Comparison of ENCODE assay signal across 24 cellular contexts in genomic region chr6:43740321-43740960, GRCh38. TPM values are rescaled to one million over a fixed set of nuclear protein-coding genes. Genes with fewer than 3 reads are reported as not detected.
DNase-seq lines count a peak whose midpoint lies in the region; FAIRE-seq and TF ChIP-seq lines count a peak whose summit lies in the region.
"Had no signal": no experiment of that assay in that cellular context is flagged by ENCODE, and none has a peak within 500 bp of the region (broad histone marks: within the 10 kb centered on the region; RNA-seq: fewer than 3 reads in every experiment).

No MANE protein-coding gene starts in this region.

- H2AFZ ChIP-seq in H1 (ENCODE audit: low read length) = no peak overlapping the region
- H2AFZ ChIP-seq in neuronal stem cell (ENCODE audit: low read length) = peak overlapping the region; percentile 23

- no peaks in the 10 kb centered on the region for H3K36me3 ChIP-seq in H1 (ENCODE audit: control insufficient read depth in 2 of 4, insufficient read depth in 4 of 4, low read length in 3 of 4)
- no peaks in the 10 kb centered on the region for H3K36me3 ChIP-seq in neuronal stem cell (replicated peaks in 1 of 2; ENCODE audit: control insufficient read depth in 2 of 2, insufficient read depth in 2 of 2, low read length in 2 of 2)
- no peaks in the 10 kb centered on the region for H3K36me3 ChIP-seq in ovary
- H3K36me3 ChIP-seq in Caco-2 (ENCODE audit: control insufficient read depth, insufficient read depth, low read length) = no peaks in the 10 kb centered on the region
- H3K36me3 ChIP-seq: BE2C, heart right ventricle, right lobe of liver had no signal

- intact Hi-C loops in ovary (cut with DNase I) (no loop called here), Caco-2 (cut with micrococcal nuclease; ENCODE audit: unreplicated experiment) (no loop called here)

- H3K18ac ChIP-seq in H1 (ENCODE audit: extremely low read depth, low read length) (no peak overlapping the region), neuronal stem cell (ENCODE audit: low read length) (peak overlapping the region; percentile 91)

- H2BK5ac ChIP-seq in H1 (ENCODE audit: low read depth, low read length) (peak overlapping the region; percentile 35; the same call in 1 of the 2 replicates), neuronal stem cell (ENCODE audit: low read length) (peak overlapping the region; percentile 2)

- no peaks in the 10 kb centered on the region for H3K9me3 ChIP-seq in H1 (ENCODE audit: insufficient read depth in 2 of 2, low read depth in 1 of 2, low read length in 1 of 2)
- no peaks in the 10 kb centered on the region for H3K9me3 ChIP-seq in neuronal stem cell (replicated peaks in 1 of 2; ENCODE audit: control insufficient read depth in 2 of 2, insufficient read depth in 1 of 2, low read depth in 1 of 2, low read length in 2 of 2)
- no peaks in the 10 kb centered on the region for H3K9me3 ChIP-seq in ovary
- no peaks in the 10 kb centered on the region for H3K9me3 ChIP-seq in Caco-2
- H3K9me3 ChIP-seq: BE2C, heart right ventricle, right lobe of liver had no signal

- DNase-seq in NCI-H82 treated with DMSO at 0.1 percent for 48 hours (lab: John Stamatoyannopoulos, UW; ENCODE audit: unreplicated experiment) (peak; percentile 75), H1 (ENCODE audit: low read depth in 1 of 2, low spot score in 2 of 2) (peak in 1 of 2 experiments; percentile 45), neuronal stem cell (ENCODE audit: low spot score) (peak; percentile 43), GM12891 (ENCODE audit: insufficient read length, low spot score) (no peak), ovary (no peak), Caco-2 (no peak)
- no peak for DNase-seq in stimulated activated naive CD4-positive, alpha-beta T cell (lab: John Stamatoyannopoulos, UW)
- DNase-seq: activated CD4-positive, alpha-beta T cell treated with anti-CD3 and anti-CD28 coated beads, Interleukin-2, amount 50 U/mL, for 1 hour; activated naive CD8-positive, alpha-beta T cell treated with anti-CD3 and anti-CD28 coated beads for 36 hours; effector CD4-positive, alpha-beta T cell; GF-D8; GOT3; heart right ventricle; left cardiac atrium; NCI-H1048; NCI-H1694 treated with DMSO at 0.1 percent for 48 hours; NCI-H2171 treated with DMSO at 0.1 percent for 48 hours; NCI-H524 had no signal

- peaks cover 7% of the 10 kb centered on the region; the same call in 1 of the 2 replicates for H3K23me2 ChIP-seq in H1 (ENCODE audit: low read depth, low read length)

- H3K27ac Mint-ChIP-seq in Caco-2 (ENCODE audit: unreplicated experiment) = no peak overlapping the region
- H3K27ac Mint-ChIP-seq: activated naive CD8-positive, alpha-beta T cell treated with anti-CD3 and anti-CD28 coated beads for 36 hours; activated T-helper 17 cell treated with anti-CD3 and anti-CD28 coated beads, Interleukin-2, amount 50 U/mL, for 72 hours; memory B cell had no signal

- H3K36me3 Mint-ChIP-seq in Caco-2 (ENCODE audit: insufficient read depth, unreplicated experiment) = no peaks in the 10 kb centered on the region
- H3K36me3 Mint-ChIP-seq: activated naive CD8-positive, alpha-beta T cell treated with anti-CD3 and anti-CD28 coated beads for 36 hours; memory B cell had no signal

- H3K4me3 Mint-ChIP-seq in Caco-2 (ENCODE audit: unreplicated experiment) = no peak overlapping the region
- H3K4me3 Mint-ChIP-seq: activated naive CD8-positive, alpha-beta T cell treated with anti-CD3 and anti-CD28 coated beads for 36 hours; activated T-helper 17 cell treated with anti-CD3 and anti-CD28 coated beads, Interleukin-2, amount 50 U/mL, for 72 hours; memory B cell had no signal

- TF ChIP-seq RAD21 in H1 (IDR thresholded peaks at IDR 0.05 in 1 of 2, conservative IDR thresholded peaks at IDR 0.05 in 1 of 2; ENCODE audit: low read depth in 2 of 2, low read length in 2 of 2) = no peak

- CTCF ChIA-PET in H1 (lab: Charles Lee; ENCODE audit: partially characterized antibody) (interaction anchor here (1.0 to 2.3 kb wide), 11 partner anchors 8 to 74 kb away, joined by 3 to 10 read pairs (median 4); partner anchors contain the start of gene VEGFA), Caco-2 (lab: Charles Lee) (no interaction called here)

- H3K4ac ChIP-seq in H1 (replicated peaks; ENCODE audit: insufficient read length, low read depth, low read length) (no peak overlapping the region), neuronal stem cell (ENCODE audit: low read length) (no peak overlapping the region)

- H3K4me3 ChIP-seq in H1 (ENCODE audit: extremely low read depth in 1 of 4, insufficient read depth in 2 of 4, low read depth in 3 of 4, low read length in 4 of 4) = no peak overlapping the region
- no peak overlapping the region for H3K4me3 ChIP-seq in neuronal stem cell (ENCODE audit: low read length in 2 of 2)
- no peak overlapping the region for H3K4me3 ChIP-seq in ovary
- H3K4me3 ChIP-seq in Caco-2 (ENCODE audit: low read depth, low read length) = no peak overlapping the region
- H3K4me3 ChIP-seq: heart right ventricle, right lobe of liver, SK-N-MC had no signal

- H4K91ac ChIP-seq in H1 (replicated peaks; ENCODE audit: insufficient read length, low read length) (no peak overlapping the region), neuronal stem cell (ENCODE audit: low read depth, low read length, poor library complexity) (no peak overlapping the region)

- peak overlapping the region; percentile 31 for H3K27ac ChIP-seq in C4-2B
- no peak overlapping the region for H3K27ac ChIP-seq in H1 (ENCODE audit: low read depth, low read length)
- H3K27ac ChIP-seq in neuronal stem cell (replicated peaks; ENCODE audit: low read length) = peak overlapping the region; percentile 40
- no peak overlapping the region for H3K27ac ChIP-seq in ovary
- H3K27ac ChIP-seq: heart right ventricle, right lobe of liver, SK-N-MC had no signal

- no peaks in the 10 kb centered on the region for H3K9me3 Mint-ChIP-seq in Caco-2 (ENCODE audit: unreplicated experiment)
- H3K9me3 Mint-ChIP-seq: activated naive CD8-positive, alpha-beta T cell treated with anti-CD3 and anti-CD28 coated beads for 36 hours; activated T-helper 17 cell treated with anti-CD3 and anti-CD28 coated beads, Interleukin-2, amount 50 U/mL, for 72 hours; memory B cell had no signal

- no peaks in the 10 kb centered on the region for H3K27me3 ChIP-seq in H1 (replicated peaks in 1 of 4; ENCODE audit: control insufficient read depth in 3 of 4, extremely low read depth in 1 of 4, insufficient read depth in 3 of 4, low read length in 3 of 4)
- peaks cover 0 to 44% (median 0%) of the 10 kb centered on the region in 3 experiments for H3K27me3 ChIP-seq in neuronal stem cell (ENCODE audit: control insufficient read depth in 3 of 3, insufficient read depth in 3 of 3, low read depth in 1 of 3, low read length in 3 of 3)
- no peaks in the 10 kb centered on the region for H3K27me3 ChIP-seq in ovary
- no peaks in the 10 kb centered on the region for H3K27me3 ChIP-seq in Caco-2 (replicated peaks; ENCODE audit: control insufficient read depth, insufficient read depth, low read length)
- H3K27me3 ChIP-seq: BE2C, heart right ventricle, right lobe of liver had no signal

- peaks cover 12% of the 10 kb centered on the region for H3K4me1 Mint-ChIP-seq in Caco-2 (ENCODE audit: low read depth, unreplicated experiment)

- 70% methylated on average over 6 of the region's 6 CpGs; no CpG with 5 or more reads in 1 of the 2 experiments for WGBS in H1 (ENCODE audit: extremely low coverage in 1 of 2, insufficient coverage in 1 of 2, insufficient read length in 1 of 2, insufficient replicate concordance in 2 of 2, low coverage in 1 of 2, low lambda C conversion rate in 2 of 2, missing lambda C conversion rate in 1 of 2), 2 experiments
- no CpG with 5 or more reads among the region's 6 CpGs for WGBS in neuronal stem cell (ENCODE audit: extremely low coverage in 2 of 2, insufficient read length in 2 of 2, insufficient replicate concordance in 1 of 2), 2 donors
- WGBS in ovary, 3 donors = 74 to 77% (median 74%) methylated on average over 6 of the region's 6 CpGs

- H3K79me2 ChIP-seq in H1 (ENCODE audit: control insufficient read depth in 1 of 2, insufficient read depth in 2 of 2, low read length in 2 of 2) = no peaks in the 10 kb centered on the region

- H3K9ac ChIP-seq in H1 (replicated peaks in 1 of 4; ENCODE audit: extremely low read depth in 1 of 4, low read depth in 3 of 4, low read length in 3 of 4) = no peak overlapping the region
- H3K9ac ChIP-seq in neuronal stem cell (ENCODE audit: low read depth, low read length, poor library complexity) = no peak overlapping the region

- H2AK5ac ChIP-seq in H1 (ENCODE audit: low read depth, low read length) (no peak overlapping the region), neuronal stem cell (ENCODE audit: low read depth, low read length) (peak overlapping the region; percentile 77)

- H3K14ac ChIP-seq in H1 (ENCODE audit: insufficient read length) (no peak overlapping the region), neuronal stem cell (ENCODE audit: low read length) (no peak overlapping the region)

- H3K79me1 ChIP-seq in H1 (ENCODE audit: low read depth, low read length) (no peaks in the 10 kb centered on the region), neuronal stem cell (ENCODE audit: low read depth, low read length) (no peaks in the 10 kb centered on the region)

- H3K4me2 ChIP-seq in H1 (ENCODE audit: insufficient read depth in 1 of 2, low read depth in 2 of 2, low read length in 2 of 2) (no peak overlapping the region), neuronal stem cell (ENCODE audit: insufficient read depth, low read length, poor library complexity, severe bottlenecking) (no peak overlapping the region)

- FAIRE-seq in H1 (lab: Jason Lieb, UNC) = no peak
- FAIRE-seq in GM12891 (lab: Jason Lieb, UNC) = no peak

- no peak overlapping the region for H3K56ac ChIP-seq in H1 (replicated peaks; ENCODE audit: insufficient read length, low read depth, low read length)

- H2BK12ac ChIP-seq in H1 (ENCODE audit: low read depth, low read length) (no peak overlapping the region), neuronal stem cell (ENCODE audit: low read length) (peak overlapping the region; percentile 27)

- H2BK15ac ChIP-seq in H1 (ENCODE audit: low read length) = 0 out of 2 replicates have a peak overlapping the region, but pooled peaks have one; percentile 5
- no peak overlapping the region for H2BK15ac ChIP-seq in neuronal stem cell (ENCODE audit: low read length)

- POLR2A ChIA-PET in H1 (lab: Charles Lee; ENCODE audit: partially characterized antibody) (interaction anchor here (0.6 to 2.4 kb wide), 4 partner anchors 17 to 321 kb away, joined by 3 to 8 read pairs (median 4); no protein-coding TSS in a partner anchor), Caco-2 (lab: Charles Lee) (no interaction called here)

- TF ChIP-seq CTCF in C4-2B (conservative IDR thresholded peaks at IDR 0.05) = no peak
- no peak for TF ChIP-seq CTCF in H1 (IDR thresholded peaks at IDR 0.05; ENCODE audit: control extremely low read depth in 1 of 3, insufficient read depth in 1 of 3, low read depth in 1 of 3, low read length in 3 of 3)
- TF ChIP-seq CTCF in ovary (IDR thresholded peaks at IDR 0.05) = no peak
- no peak for TF ChIP-seq CTCF in Caco-2 (IDR thresholded peaks at IDR 0.05; ENCODE audit: insufficient read depth in 1 of 2, low read depth in 1 of 2, low read length in 1 of 2, severe bottlenecking in 1 of 2, unreplicated experiment in 1 of 2)

- TF ChIP-seq POLR2A in H1 (IDR thresholded peaks at IDR 0.05; ENCODE audit: control extremely low read depth in 1 of 2, low read depth in 2 of 2, low read length in 2 of 2) (no peak), GM12891 (IDR thresholded peaks at IDR 0.05; ENCODE audit: low read depth, low read length) (no peak), ovary (IDR thresholded peaks at IDR 0.05) (no peak)

- H3K4me1 ChIP-seq in H1 (replicated peaks in 1 of 4; ENCODE audit: control insufficient read depth in 3 of 4, insufficient read depth in 4 of 4, low read length in 3 of 4) (peaks cover 0 to 20% (median 4%) of the 10 kb centered on the region in 4 experiments; a peak in 4 of 7 replicates), neuronal stem cell (ENCODE audit: control insufficient read depth in 2 of 2, insufficient read depth in 1 of 2, low read depth in 1 of 2, low read length in 2 of 2) (peaks cover 17 to 29% of the 10 kb centered on the region in 2 donors), ovary (ENCODE audit: insufficient read depth) (no peaks in the 10 kb centered on the region), Caco-2 (no peaks in the 10 kb centered on the region)
- H3K4me1 ChIP-seq: right lobe of liver had no signal

- H4K8ac ChIP-seq in H1 (ENCODE audit: extremely low read depth, insufficient read depth, low read length) (no peak overlapping the region; the same call in 1 of the 2 replicates), neuronal stem cell (ENCODE audit: low read depth, low read length) (no peak overlapping the region)

- no TSS peak for BruUV-seq in Caco-2 (replicated peaks; lab: Mats Ljungman, UMichigan)

- H4K5ac ChIP-seq in H1 (ENCODE audit: insufficient read length, low read depth, low read length) = no peak overlapping the region

- peaks cover 0 to 3% of the 10 kb centered on the region in 2 experiments for H4K20me1 ChIP-seq in H1 (replicated peaks in 1 of 2; ENCODE audit: control insufficient read depth in 1 of 2, insufficient read depth in 2 of 2, low read length in 2 of 2)

- no peak overlapping the region for H2BK20ac ChIP-seq in H1 (ENCODE audit: low read length)

- no peaks in the 10 kb centered on the region for H3K27me3 Mint-ChIP-seq in Caco-2 (ENCODE audit: insufficient read depth, unreplicated experiment)
- H3K27me3 Mint-ChIP-seq: activated naive CD8-positive, alpha-beta T cell treated with anti-CD3 and anti-CD28 coated beads for 36 hours had no signal

- H2BK120ac ChIP-seq in H1 (replicated peaks; ENCODE audit: low read depth, low read length) (no peak overlapping the region), neuronal stem cell (ENCODE audit: low read depth, low read length) (no peak overlapping the region)

- H3K23ac ChIP-seq in H1 (ENCODE audit: insufficient read length) (no peak overlapping the region), neuronal stem cell (ENCODE audit: low read depth, low read length, poor library complexity) (no peak overlapping the region)

- TF ChIP-seq EP300 in H1 (IDR thresholded peaks at IDR 0.05; ENCODE audit: borderline replicate concordance in 1 of 2, low read depth in 2 of 2, low read length in 2 of 2) (no peak), ovary (IDR thresholded peaks at IDR 0.05) (no peak)

RNA-seq across cellular contexts. Expression of gene VEGFA, which starts 29.6 kb away (rescaled TPM):
- 40.7 and 42.2 TPM in 2 replicates for total RNA-seq in H1 (2021; fragmentation: NEBNext Ultra II Directional; extraction: Animal tissue kit (Norgen Biotek cat#: 25700))
- polyA plus RNA-seq in H1 (2011; rRNA removed) (58.5 and 78.3 TPM in 2 replicates), ovary (10 to 100 TPM; 20.8 to 44.7 TPM)
- polyA plus RNA-seq in H1 (2011; cell fraction: cytosol; rRNA removed) = 91.7 TPM
- polyA plus RNA-seq in H1 (2011; cell fraction: nucleus; rRNA removed) = 197 TPM
- 39.9 to 45.4 TPM (median 43.0 TPM) in 4 replicates for polyA plus RNA-seq in H1 (2012, experiment 1 of 2)
- 28.1 TPM for polyA plus RNA-seq in H1 (2012, experiment 2 of 2)
- 33.6 TPM for polyA plus RNA-seq in H1 (2013, experiment 1 of 2)
- 37.0 TPM for polyA plus RNA-seq in H1 (2013, experiment 2 of 2)
- polyA minus RNA-seq in H1 (2011; rRNA and poly(A)+ RNA removed) = 167 and 198 TPM in 2 replicates
- polyA minus RNA-seq in H1 (2011; cell fraction: cytosol; rRNA and poly(A)+ RNA removed) = 42.9 TPM
- 91.6 TPM for polyA minus RNA-seq in H1 (2011; cell fraction: nucleus; rRNA and poly(A)+ RNA removed)
- polyA plus RNA-seq in neuronal stem cell (2013, experiment 1 of 2) = 29.0 TPM
- 29.1 TPM for polyA plus RNA-seq in neuronal stem cell (2013, experiment 2 of 2)
- 29.7 TPM for polyA plus RNA-seq in GM12891 (2012; ENCODE audit: low read depth, missing spikeins)
- total RNA-seq in ovary (100 to 1,000 TPM in 1 of 7 donors, 10 to 100 TPM in 6; 19.2 to 123 (median 45.2) TPM), Caco-2 (2022) (172 and 174 TPM in 2 replicates)

RNA-seq across cellular contexts. Expression of gene MRPS18A, which starts 52.9 kb away (rescaled TPM):
- 48.3 and 52.1 TPM in 2 replicates for total RNA-seq in H1 (2021; fragmentation: NEBNext Ultra II Directional; extraction: Animal tissue kit (Norgen Biotek cat#: 25700))
- 121 and 129 TPM in 2 replicates for polyA plus RNA-seq in H1 (2011; rRNA removed)
- 115 TPM for polyA plus RNA-seq in H1 (2011; cell fraction: cytosol; rRNA removed)
- 95.2 TPM for polyA plus RNA-seq in H1 (2011; cell fraction: nucleus; rRNA removed)
- 70.4 to 84.7 TPM (median 74.9 TPM) in 4 replicates for polyA plus RNA-seq in H1 (2012, experiment 1 of 2)
- polyA plus RNA-seq in H1 (2012, experiment 2 of 2) = 103 TPM
- 61.3 TPM for polyA plus RNA-seq in H1 (2013, experiment 1 of 2)
- polyA plus RNA-seq in H1 (2013, experiment 2 of 2) = 58.7 TPM
- polyA minus RNA-seq in H1 (2011; rRNA and poly(A)+ RNA removed) = 95.6 and 97.8 TPM in 2 replicates
- polyA minus RNA-seq in H1 (2011; cell fraction: cytosol; rRNA and poly(A)+ RNA removed) = 36.3 TPM
- polyA minus RNA-seq in H1 (2011; cell fraction: nucleus; rRNA and poly(A)+ RNA removed) = 63.1 TPM
- 52.5 TPM for polyA plus RNA-seq in neuronal stem cell (2013, experiment 1 of 2)
- 51.4 TPM for polyA plus RNA-seq in neuronal stem cell (2013, experiment 2 of 2)
- polyA plus RNA-seq in GM12891 (2012; ENCODE audit: low read depth, missing spikeins) = 59.5 TPM
- total RNA-seq in ovary = 10 to 100 TPM; 21.9 to 44.1 (median 25.9) TPM
- 10 to 100 TPM; 35.1 to 45.0 TPM for polyA plus RNA-seq in ovary
- 65.4 and 66.7 TPM in 2 replicates for total RNA-seq in Caco-2 (2022)

Comparison
In these comparisons a context has a peak if more than half of its experiments do, and no peak if none do; other contexts are left out.
1. H3K27ac ChIP-seq: peak in C4-2B (single experiment) and neuronal stem cell (single experiment); none in H1 (single experiment) and ovary (0 of 2).
2. DNase-seq: peak in NCI-H82 treated with DMSO at 0.1 percent for 48 hours (single experiment) and neuronal stem cell (single experiment); none in GM12891 (single experiment), ovary (0 of 5), stimulated activated naive CD4-positive, alpha-beta T cell (0 of 6) and Caco-2 (0 of 2).